1 cellular context compared by ENCODE assay signal in the genomic region with DNA sequence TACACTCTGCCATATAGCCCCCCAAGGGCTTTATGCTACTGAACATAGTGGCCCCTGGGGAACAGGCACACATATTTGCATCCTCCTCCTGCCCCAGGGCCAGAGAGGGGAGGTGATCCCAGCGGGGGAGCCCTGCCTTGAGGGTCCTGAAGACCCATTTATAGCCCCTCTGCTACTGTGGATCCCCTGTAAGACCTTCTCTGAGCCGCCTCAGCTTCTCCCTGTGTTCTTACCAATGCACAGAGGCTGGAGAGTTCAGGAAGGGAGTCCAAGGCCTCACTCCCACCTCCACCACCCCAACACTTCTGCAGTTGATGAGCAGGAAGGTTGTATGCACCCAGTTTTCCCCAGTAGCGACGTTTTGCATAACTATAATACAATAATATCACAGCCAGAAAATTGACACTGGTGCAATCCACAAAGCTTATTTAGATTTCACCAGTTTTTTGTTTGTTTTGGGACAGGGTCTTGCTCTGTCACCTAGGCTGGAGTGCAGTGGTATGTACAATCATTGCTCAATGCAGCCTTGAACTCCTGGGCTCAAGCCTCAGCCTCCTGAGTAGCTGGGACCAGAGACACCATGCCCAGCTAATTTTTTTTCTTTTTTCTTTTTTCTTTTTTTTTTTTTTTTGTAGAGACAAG.
TF ChIP-seq lines count a peak whose summit lies in the region.

No MANE protein-coding gene starts in this region.

TF ChIP-seq in HepG2, 621 proteins besides CTCF, POLR2A, EP300 and RAD21 (continued from another document and continues in another):
- TF ChIP-seq, protein P1, sequence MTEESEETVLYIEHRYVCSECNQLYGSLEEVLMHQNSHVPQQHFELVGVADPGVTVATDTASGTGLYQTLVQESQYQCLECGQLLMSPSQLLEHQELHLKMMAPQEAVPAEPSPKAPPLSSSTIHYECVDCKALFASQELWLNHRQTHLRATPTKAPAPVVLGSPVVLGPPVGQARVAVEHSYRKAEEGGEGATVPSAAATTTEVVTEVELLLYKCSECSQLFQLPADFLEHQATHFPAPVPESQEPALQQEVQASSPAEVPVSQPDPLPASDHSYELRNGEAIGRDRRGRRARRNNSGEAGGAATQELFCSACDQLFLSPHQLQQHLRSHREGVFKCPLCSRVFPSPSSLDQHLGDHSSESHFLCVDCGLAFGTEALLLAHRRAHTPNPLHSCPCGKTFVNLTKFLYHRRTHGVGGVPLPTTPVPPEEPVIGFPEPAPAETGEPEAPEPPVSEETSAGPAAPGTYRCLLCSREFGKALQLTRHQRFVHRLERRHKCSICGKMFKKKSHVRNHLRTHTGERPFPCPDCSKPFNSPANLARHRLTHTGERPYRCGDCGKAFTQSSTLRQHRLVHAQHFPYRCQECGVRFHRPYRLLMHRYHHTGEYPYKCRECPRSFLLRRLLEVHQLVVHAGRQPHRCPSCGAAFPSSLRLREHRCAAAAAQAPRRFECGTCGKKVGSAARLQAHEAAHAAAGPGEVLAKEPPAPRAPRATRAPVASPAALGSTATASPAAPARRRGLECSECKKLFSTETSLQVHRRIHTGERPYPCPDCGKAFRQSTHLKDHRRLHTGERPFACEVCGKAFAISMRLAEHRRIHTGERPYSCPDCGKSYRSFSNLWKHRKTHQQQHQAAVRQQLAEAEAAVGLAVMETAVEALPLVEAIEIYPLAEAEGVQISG (CRISPR knock-in tag; IDR thresholded peaks at IDR 0.05) = peak; percentile 62
- TF ChIP-seq FOXA1 (IDR thresholded peaks at IDR 0.05) (peak; percentile 67; the same call in 1 of the 2 replicates), FOXA1 (CRISPR knock-in tag; IDR thresholded peaks at IDR 0.05) (peak; percentile 90), PATZ1 (CRISPR knock-in tag; IDR thresholded peaks at IDR 0.05) (peak; percentile 92), MED1 (CRISPR knock-in tag; IDR thresholded peaks at IDR 0.05) (peak; percentile 90), ZNF740 (CRISPR knock-in tag; IDR thresholded peaks at IDR 0.05) (no peak), WIZ (CRISPR knock-in tag; IDR thresholded peaks at IDR 0.05) (no peak), ZNF746 (CRISPR knock-in tag; IDR thresholded peaks at IDR 0.05) (0 out of 2 replicates have a peak, but pooled peaks have one; percentile 28), BRCA1 (CRISPR knock-in tag; IDR thresholded peaks at IDR 0.05) (no peak), ZHX2 (IDR thresholded peaks at IDR 0.05; ENCODE audit: low read depth) (0 out of 2 replicates have a peak, but pooled peaks have one; percentile 45), ZHX2 (CRISPR knock-in tag; IDR thresholded peaks at IDR 0.05; ENCODE audit: borderline replicate concordance) (no peak), ZNF747 (CRISPR knock-in tag; IDR thresholded peaks at IDR 0.05; ENCODE audit: borderline replicate concordance) (peak; percentile 79; the same call in 1 of the 2 replicates), RORA (CRISPR knock-in tag; IDR thresholded peaks at IDR 0.05) (0 out of 2 replicates have a peak, but pooled peaks have one; percentile 73), SKIL (CRISPR knock-in tag; IDR thresholded peaks at IDR 0.05; ENCODE audit: borderline replicate concordance) (peak; percentile 69; the same call in 1 of the 2 replicates), PRDM10 (CRISPR knock-in tag; IDR thresholded peaks at IDR 0.05; ENCODE audit: low read depth) (peak; percentile 55; the same call in 1 of the 2 replicates), FOXP1 (IDR thresholded peaks at IDR 0.05) (0 out of 2 replicates have a peak, but pooled peaks have one; percentile 13), FOXP1 (CRISPR knock-in tag; IDR thresholded peaks at IDR 0.05) (peak; percentile 79), ZFY (CRISPR knock-in tag; IDR thresholded peaks at IDR 0.05) (0 out of 2 replicates have a peak, but pooled peaks have one; percentile 17), AHDC1 (CRISPR knock-in tag; IDR thresholded peaks at IDR 0.05; ENCODE audit: borderline replicate concordance) (peak; percentile 82; the same call in 1 of the 2 replicates)
